ENCODE assay signal across 17 cellular contexts in genomic region chr4:63556332-63556731, GRCh38.
"Had no signal": no experiment of that assay in that cellular context is flagged by ENCODE, and none has a peak within 500 bp of the region (broad histone marks: within the 10 kb centered on the region; RNA-seq: fewer than 3 reads in every experiment).

No MANE protein-coding gene starts in this region.

- DNase-seq: activated CD4-positive, alpha-beta T cell treated with anti-CD3 and anti-CD28 coated beads for 4 hours; activated CD8-positive, alpha-beta memory T cell treated with anti-CD3 and anti-CD28 coated beads, Interleukin-2, amount 50 U/mL, for 48 hours; activated CD8-positive, alpha-beta T cell treated with anti-CD3 and anti-CD28 coated beads for 36 hours; activated naive CD8-positive, alpha-beta T cell treated with anti-CD3 and anti-CD28 coated beads, Interleukin-2, amount 10 ng/mL, durations not matched to agents 7 days and 5 days; aorta; dorsolateral prefrontal cortex; hippocampal formation; left colon; natural killer cell; stimulated activated CD4-positive, alpha-beta T cell treated with anti-CD3 and anti-CD28 coated beads, Interleukin-12 subunit alpha, Interleukin-12 subunit beta, amount 100 ng/mL, for 4 hours; stimulated activated CD4-positive, alpha-beta T cell treated with anti-CD3 and anti-CD28 coated beads, Interleukin-2, amount 100 ng/mL, for 48 hours; stimulated activated naive CD4-positive, alpha-beta T cell treated with Interleukin-2 at 50 U/mL for 16 hours; T-helper 9 cell; trophoblast cell had no signal

- H3K4me3 Mint-ChIP-seq: activated CD8-positive, alpha-beta T cell treated with anti-CD3 and anti-CD28 coated beads for 36 hours; activated naive CD8-positive, alpha-beta T cell treated with anti-CD3 and anti-CD28 coated beads, Interleukin-2, amount 10 ng/mL, durations not matched to agents 7 days and 5 days; natural killer cell had no signal

- FAIRE-seq: bronchial epithelial cell had no signal

- H3K27ac Mint-ChIP-seq: activated CD8-positive, alpha-beta T cell treated with anti-CD3 and anti-CD28 coated beads for 36 hours; activated naive CD8-positive, alpha-beta T cell treated with anti-CD3 and anti-CD28 coated beads, Interleukin-2, amount 10 ng/mL, durations not matched to agents 7 days and 5 days; natural killer cell had no signal

- H3K27me3 ChIP-seq: dorsolateral prefrontal cortex had no signal

- ATAC-seq: activated CD8-positive, alpha-beta T cell treated with anti-CD3 and anti-CD28 coated beads for 36 hours; esophagus mucosa; left colon; natural killer cell had no signal

- H3K27me3 Mint-ChIP-seq: activated CD8-positive, alpha-beta T cell treated with anti-CD3 and anti-CD28 coated beads for 36 hours; activated naive CD8-positive, alpha-beta T cell treated with anti-CD3 and anti-CD28 coated beads, Interleukin-2, amount 10 ng/mL, durations not matched to agents 7 days and 5 days had no signal

- H3K4me1 Mint-ChIP-seq: activated naive CD8-positive, alpha-beta T cell treated with anti-CD3 and anti-CD28 coated beads, Interleukin-2, amount 10 ng/mL, durations not matched to agents 7 days and 5 days; natural killer cell had no signal

- H3K4me3 ChIP-seq: dorsolateral prefrontal cortex, lung had no signal

- H3K36me3 Mint-ChIP-seq: activated naive CD8-positive, alpha-beta T cell treated with anti-CD3 and anti-CD28 coated beads, Interleukin-2, amount 10 ng/mL, durations not matched to agents 7 days and 5 days had no signal

- H3K27ac ChIP-seq: dorsolateral prefrontal cortex had no signal
